14 cellular contexts compared by ENCODE assay signal in genomic region chr3:128274837-128275236, GRCh38.
DNase-seq lines count a peak whose midpoint lies in the region; ATAC-seq, FAIRE-seq and TF ChIP-seq lines count a peak whose summit lies in the region.
"Had no signal": no experiment of that assay in that cellular context is flagged by ENCODE, and none has a peak within 500 bp of the region (broad histone marks: within the 10 kb centered on the region; RNA-seq: fewer than 3 reads in every experiment).

No MANE protein-coding gene starts in this region.

- ATAC-seq in HG02981 (IDR thresholded peaks at IDR 0.05; ENCODE audit: unreplicated experiment) (no peak), HG02938 (IDR thresholded peaks at IDR 0.05; ENCODE audit: unreplicated experiment) (no peak), HG03565 (IDR thresholded peaks at IDR 0.05; ENCODE audit: unreplicated experiment) (no peak)
- ATAC-seq: activated naive CD4-positive, alpha-beta T cell treated with anti-CD3 and anti-CD28 coated beads, Interleukin-2, amount 50 U/mL, for 72 hours; natural killer cell treated with Interleukin-12 subunit alpha and Interleukin-12 subunit beta and Interleukin-15 and Interleukin-18, amount 100 ng/mL, for 72 hours; stimulated activated effector memory CD8-positive, alpha-beta T cell treated with anti-CD3 and anti-CD28 coated beads, Interleukin-12 subunit alpha, Interleukin-12 subunit beta, amount 100 ng/mL, for 72 hours had no signal

- FAIRE-seq in bronchial epithelial cell (lab: Jason Lieb, UNC) = no peak
- FAIRE-seq: keratinocyte had no signal

- no peaks in the 10 kb centered on the region for H3K36me3 ChIP-seq in bronchial epithelial cell (ENCODE audit: control insufficient read depth, insufficient read depth, low read length)

- DNase-seq in ACHN = peak; percentile 56
- peak; percentile 88 for DNase-seq in HPDE6-E6E7 (ENCODE audit: extremely low spot score)
- peak; percentile 96 for DNase-seq in bronchial epithelial cell (ENCODE audit: low read depth)
- DNase-seq in iPS-NIHi7 (ENCODE audit: extremely low spot score) = peak; percentile 53
- no peak for DNase-seq in SKM-1 (lab: John Stamatoyannopoulos, UW; ENCODE audit: unreplicated experiment)
- DNase-seq: activated CD4-positive, alpha-beta memory T cell treated with anti-CD3 and anti-CD28 coated beads for 36 hours; NCI-H774 had no signal

- in situ Hi-C loops in ACHN (cut with HindIII; ENCODE audit: low pct_ligation_motif_present, low pct_unique_long_range_greater_than_20kb, low sequenced_read_pairs) = no loop called here

- no peaks in the 10 kb centered on the region for H3K27me3 ChIP-seq in bronchial epithelial cell (ENCODE audit: control insufficient read depth, insufficient read depth, low read length)

- H3K4me3 ChIP-seq in bronchial epithelial cell (ENCODE audit: low read depth, low read length) = no peak overlapping the region

- TF ChIP-seq CTCF in bronchial epithelial cell (IDR thresholded peaks at IDR 0.05; ENCODE audit: insufficient read depth, low read length, severe bottlenecking) = no peak
